ENCODE assay signal across 9 cellular contexts in the genomic region with DNA sequence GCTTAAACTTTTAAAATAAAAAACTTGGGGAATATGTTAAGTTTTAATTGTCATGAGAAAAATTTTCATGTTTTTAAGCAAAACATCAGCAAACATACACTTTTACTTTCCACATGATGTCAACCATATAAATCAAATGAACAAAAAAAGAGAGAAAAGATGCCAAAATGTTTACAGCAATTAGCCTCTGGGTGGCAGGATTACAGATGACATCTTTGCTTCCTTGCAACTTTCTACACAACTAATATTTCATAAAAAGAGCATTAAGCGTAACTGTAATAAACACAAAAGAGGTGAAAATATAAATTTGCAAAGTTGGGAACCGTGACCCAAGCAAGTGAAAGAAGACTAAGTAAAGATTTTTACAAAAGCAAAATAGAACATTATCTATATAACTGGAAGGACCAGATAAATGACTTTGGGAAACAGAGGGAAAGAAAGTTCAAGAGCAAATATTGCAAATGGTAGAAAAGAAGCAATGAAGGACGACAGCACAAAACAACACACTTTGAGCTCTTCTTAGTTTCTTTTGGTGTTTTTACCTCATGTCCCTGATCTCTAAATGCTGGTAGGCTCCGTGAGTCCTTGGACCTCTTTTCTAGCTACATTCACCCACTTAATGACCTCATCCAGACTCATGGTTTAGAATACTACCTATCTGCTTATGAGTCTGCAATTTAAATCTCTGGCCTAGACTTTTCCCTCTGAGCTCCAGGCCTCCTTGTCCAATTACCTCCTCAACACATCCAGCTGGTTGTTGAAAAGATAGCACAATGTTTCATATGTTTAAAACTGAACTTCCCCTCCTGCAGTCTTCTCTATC. TPM values are rescaled to one million over a fixed set of nuclear protein-coding genes. Genes with fewer than 3 reads are reported as not detected.
DNase-seq lines count a peak whose midpoint lies in the region; ATAC-seq, FAIRE-seq and TF ChIP-seq lines count a peak whose summit lies in the region.
"Had no signal": no experiment of that assay in that cellular context is flagged by ENCODE, and none has a peak within 500 bp of the region (broad histone marks: within the 10 kb centered on the region; RNA-seq: fewer than 3 reads in every experiment).

No MANE protein-coding gene starts in this region.

- DNase-seq in EL (peak; percentile 21), LHCN-M2 (ENCODE audit: low read depth) (peak; percentile 42), chondrocyte (ENCODE audit: low spot score) (no peak), pancreas (no peak), NCI-H226 (no peak)

- H3K27me3 Mint-ChIP-seq in chondrocyte (ENCODE audit: low read depth), result no peaks in the 10 kb centered on the region

- H3K4me3 Mint-ChIP-seq in chondrocyte (ENCODE audit: unreplicated experiment), result no peak overlapping the region

- no peaks in the 10 kb centered on the region for H3K27me3 ChIP-seq in pancreas
- H3K27me3 ChIP-seq: SJSA1 had no signal

- 75 to 81% methylated on average over 4 of the region's 4 CpGs for WGBS in pancreas, 2 donors

- H3K27ac Mint-ChIP-seq in chondrocyte (ENCODE audit: unreplicated experiment), result no peak overlapping the region

- intact Hi-C loops in pancreas (cut with DNase I), result no loop called here

- H3K4me1 Mint-ChIP-seq in chondrocyte (ENCODE audit: low read depth), result peaks cover 6% of the 10 kb centered on the region

- no peak overlapping the region for H3K4me3 ChIP-seq in pancreas
- H3K4me3 ChIP-seq: HAP-1, SJSA1 had no signal

- TF ChIP-seq CTCF in chondrocyte (IDR thresholded peaks at IDR 0.05) (peak; percentile 79), pancreas (IDR thresholded peaks at IDR 0.05) (no peak)

- H3K9me3 ChIP-seq in pancreas, result no peaks in the 10 kb centered on the region
- H3K9me3 ChIP-seq: HAP-1, SJSA1 had no signal

- ATAC-seq in pancreas (no peak), HG03469 (IDR thresholded peaks at IDR 0.05; ENCODE audit: unreplicated experiment) (no peak), GM18861 (IDR thresholded peaks at IDR 0.05; ENCODE audit: unreplicated experiment) (no peak)

- H3K27ac ChIP-seq in pancreas, result no peak overlapping the region
- H3K27ac ChIP-seq: SJSA1 had no signal

- H3K36me3 ChIP-seq in pancreas, result peaks cover 0 to 22% (median 12%) of the 10 kb centered on the region in 3 donors

- no peaks in the 10 kb centered on the region for H3K4me1 ChIP-seq in pancreas
- H3K4me1 ChIP-seq: HAP-1, SJSA1 had no signal

- peaks cover 18% of the 10 kb centered on the region for H3K36me3 Mint-ChIP-seq in chondrocyte (ENCODE audit: low read depth)

- no peaks in the 10 kb centered on the region for H3K9me3 Mint-ChIP-seq in chondrocyte (ENCODE audit: low read depth)

- peak; percentile 56 for FAIRE-seq in pancreas (lab: Jason Lieb, UNC)

RNA-seq across cellular contexts. Expression of a gene that starts 9.4 kb away (rescaled TPM):
- 37.7 and 46.0 TPM in 2 replicates for total RNA-seq in LHCN-M2 (2014; rRNA removed)
- polyA plus RNA-seq in LHCN-M2 (2012), result 24.2 TPM
- total RNA-seq in chondrocyte, result 44.8 to 71.1 TPM (median 45.6 TPM) in 3 replicates
- 10 to 100 TPM; 12.6 to 31.8 (median 15.2) TPM for total RNA-seq in pancreas
- polyA plus RNA-seq in pancreas, result 10 to 100 TPM; 12.4 to 19.0 TPM

RNA-seq across cellular contexts. Expression of a gene that starts 33.9 kb away (rescaled TPM):
- total RNA-seq in LHCN-M2 (2014; rRNA removed) (52.7 and 61.2 TPM in 2 replicates), chondrocyte (95.3 to 99.9 TPM (median 96.3 TPM) in 3 replicates), pancreas (1 to 10 TPM in 3 of 6 donors, under 1 TPM in 3; 0.59 to 4.1 (median 1.6) TPM)
- 73.3 TPM for polyA plus RNA-seq in LHCN-M2 (2012)
- 1 to 10 TPM; 1.3 to 1.7 TPM for polyA plus RNA-seq in pancreas

Comparison
In these comparisons a context has a peak if more than half of its experiments do, and no peak if none do; other contexts are left out.
1. DNase-seq: peak in EL (single experiment) and LHCN-M2 (single experiment); none in chondrocyte (single experiment), pancreas (0 of 6) and NCI-H226 (single experiment).
2. RNA of a gene that starts 33.9 kb away (total RNA-seq): 95.3 to 99.9 TPM in chondrocyte and 52.7 to 61.2 TPM in LHCN-M2; 0.59 to 4.1 TPM in pancreas; every median in the first group is over 10 times any median in the second.